Comparison of ENCODE assay signal across 24 cellular contexts in genomic region chr9:20186823-20187222, GRCh38.
DNase-seq lines count a peak whose midpoint lies in the region; ATAC-seq, FAIRE-seq and TF ChIP-seq lines count a peak whose summit lies in the region.
"Had no signal": no experiment of that assay in that cellular context is flagged by ENCODE, and none has a peak within 500 bp of the region (broad histone marks: within the 10 kb centered on the region; RNA-seq: fewer than 3 reads in every experiment).

No MANE protein-coding gene starts in this region.

- no peaks in the 10 kb centered on the region for H3K27me3 Mint-ChIP-seq in activated CD4-positive, alpha-beta T cell treated with anti-CD3 and anti-CD28 coated beads, Interleukin-2, amount 10 ng/mL, durations not matched to agents 24 days and 14 days
- H3K27me3 Mint-ChIP-seq: CD4-positive, alpha-beta memory T cell had no signal

- H3K4me3 Mint-ChIP-seq in activated CD4-positive, alpha-beta T cell treated with anti-CD3 and anti-CD28 coated beads, Interleukin-2, amount 10 ng/mL, durations not matched to agents 24 days and 14 days = no peak overlapping the region
- H3K4me3 Mint-ChIP-seq: CD14-positive monocyte; CD4-positive, alpha-beta memory T cell; CD4-positive, CD25-positive, alpha-beta regulatory T cell; CD8-positive, alpha-beta memory T cell had no signal

- TF ChIP-seq POLR2A in A549 (IDR thresholded peaks at IDR 0.05; ENCODE audit: low read length) (no peak), suprapubic skin (IDR thresholded peaks at IDR 0.05) (no peak)

- CTCF ChIA-PET in A549 (lab: Yijun Ruan, JAX) = no interaction called here

- no peak overlapping the region for H3K27ac Mint-ChIP-seq in activated CD4-positive, alpha-beta T cell treated with anti-CD3 and anti-CD28 coated beads, Interleukin-2, amount 10 ng/mL, durations not matched to agents 24 days and 14 days
- H3K27ac Mint-ChIP-seq: CD14-positive monocyte; CD8-positive, alpha-beta memory T cell had no signal

- POLR2A ChIA-PET in A549 (lab: Yijun Ruan, JAX) = no interaction called here

- no peaks in the 10 kb centered on the region for H3K9me2 ChIP-seq in Karpas-422 (replicated peaks; ENCODE audit: insufficient read depth, low read length)

- H3K27me3 ChIP-seq in BLaER1 (no peaks in the 10 kb centered on the region), Karpas-422 (ENCODE audit: low read length) (no peaks in the 10 kb centered on the region), suprapubic skin (no peaks in the 10 kb centered on the region)

- H3K9me3 Mint-ChIP-seq in activated CD4-positive, alpha-beta T cell treated with anti-CD3 and anti-CD28 coated beads, Interleukin-2, amount 10 ng/mL, durations not matched to agents 24 days and 14 days = peaks cover 27% of the 10 kb centered on the region

- no peak for TF ChIP-seq RAD21 in A549 (conservative IDR thresholded peaks at IDR 0.05 in 1 of 2, IDR thresholded peaks at IDR 0.05 in 1 of 2)

- H3K4me1 ChIP-seq in A549 (no peaks in the 10 kb centered on the region), BLaER1 (peaks cover 13% of the 10 kb centered on the region), Karpas-422 (ENCODE audit: low read length) (peaks cover 18% of the 10 kb centered on the region), suprapubic skin (no peaks in the 10 kb centered on the region)

- peaks cover under 1% of the 10 kb centered on the region for H3K4me1 Mint-ChIP-seq in activated CD4-positive, alpha-beta T cell treated with anti-CD3 and anti-CD28 coated beads, Interleukin-2, amount 10 ng/mL, durations not matched to agents 24 days and 14 days
- H3K4me1 Mint-ChIP-seq: CD14-positive monocyte had no signal

- H3K36me3 Mint-ChIP-seq in activated CD4-positive, alpha-beta T cell treated with anti-CD3 and anti-CD28 coated beads, Interleukin-2, amount 10 ng/mL, durations not matched to agents 24 days and 14 days (ENCODE audit: low read depth) = no peaks in the 10 kb centered on the region
- H3K36me3 Mint-ChIP-seq: CD14-positive monocyte; CD4-positive, alpha-beta memory T cell had no signal

- H3K36me3 ChIP-seq in BLaER1 (no peaks in the 10 kb centered on the region), Karpas-422 (ENCODE audit: insufficient read depth, low read length) (no peaks in the 10 kb centered on the region), suprapubic skin (no peaks in the 10 kb centered on the region)

- H3K4me3 ChIP-seq in A549 (no peak overlapping the region), BLaER1 (no peak overlapping the region), Karpas-422 (ENCODE audit: low read length) (no peak overlapping the region), foreskin fibroblast (ENCODE audit: low read depth in 1 of 2, low read length in 2 of 2) (no peak overlapping the region), suprapubic skin (no peak overlapping the region)
- H3K4me3 ChIP-seq: GM12878 had no signal

- no peaks in the 10 kb centered on the region for H3K9me3 ChIP-seq in A549
- no peaks in the 10 kb centered on the region for H3K9me3 ChIP-seq in BLaER1
- no peaks in the 10 kb centered on the region for H3K9me3 ChIP-seq in Karpas-422 (ENCODE audit: low read length)
- no peaks in the 10 kb centered on the region for H3K9me3 ChIP-seq in suprapubic skin

- H3K27ac ChIP-seq in A549 = no peak overlapping the region
- no peak overlapping the region for H3K27ac ChIP-seq in BLaER1
- peak overlapping the region; percentile 36; the same call in 1 of the 2 replicates for H3K27ac ChIP-seq in Karpas-422 (ENCODE audit: low read length)
- H3K27ac ChIP-seq in suprapubic skin = no peak overlapping the region
- H3K27ac ChIP-seq: 22Rv1 had no signal

- intact Hi-C loops in activated CD4-positive, alpha-beta T cell treated with anti-CD3 and anti-CD28 coated beads, Interleukin-2, amount 10 ng/mL, durations not matched to agents 24 days and 14 days (cut with micrococcal nuclease) = no loop called here

- TF ChIP-seq EP300 in A549 (IDR thresholded peaks at IDR 0.05) = no peak
- TF ChIP-seq EP300 in suprapubic skin (IDR thresholded peaks at IDR 0.05) = no peak

- H3K4me2 ChIP-seq in A549 (no peak overlapping the region), BLaER1 (peak overlapping the region; percentile 17; the same call in 1 of the 2 replicates), Karpas-422 (ENCODE audit: low read depth, low read length, poor library complexity, severe bottlenecking) (peak overlapping the region; percentile 48)

- H4K20me1 ChIP-seq in BLaER1 (no peaks in the 10 kb centered on the region), Karpas-422 (ENCODE audit: insufficient read depth, low read depth, low read length) (no peaks in the 10 kb centered on the region)

- no peaks in the 10 kb centered on the region for H3K79me2 ChIP-seq in Karpas-422 (ENCODE audit: low read length)

- no peak for ATAC-seq in A549
- ATAC-seq: GM12878 had no signal

- TF ChIP-seq CTCF in A549 (IDR thresholded peaks at IDR 0.05) = no peak
- no peak for TF ChIP-seq CTCF in foreskin fibroblast (IDR thresholded peaks at IDR 0.05; ENCODE audit: low read depth, low read length)
- TF ChIP-seq CTCF in suprapubic skin (IDR thresholded peaks at IDR 0.05) = no peak

- DNase-seq in activated CD4-positive, alpha-beta T cell treated with anti-CD3 and anti-CD28 coated beads, Interleukin-2, amount 10 ng/mL, durations not matched to agents 24 days and 14 days = peak; percentile 26
- no peak for DNase-seq in activated CD4-positive, alpha-beta T cell treated with anti-CD3 and anti-CD28 coated beads for 1 hour
- DNase-seq in A549 (ENCODE audit: low read depth in 1 of 2, low spot score in 1 of 2) (no peak), Karpas-422 (no peak), foreskin fibroblast (no peak), suprapubic skin (ENCODE audit: low spot score in 2 of 2) (no peak)
- DNase-seq: ACHN; CD4-positive, alpha-beta memory T cell; CD4-positive, CD25-positive, alpha-beta regulatory T cell; CD8-positive, alpha-beta memory T cell; COR-L47; DMS 273 treated with DMSO at 0.1 percent for 48 hours; DMS153; DMS53; DMS79; DND-41; EL; GDM1 had no signal

- no peak for FAIRE-seq in A549 (lab: Jason Lieb, UNC)
- FAIRE-seq: GM12878, GM12892, GM18507 had no signal

- H3K9ac ChIP-seq in BLaER1 (no peak overlapping the region), Karpas-422 (ENCODE audit: low read length) (no peak overlapping the region)

- H2AFZ ChIP-seq in Karpas-422 (ENCODE audit: low read length) = no peak overlapping the region

TF ChIP-seq in A549, 52 proteins besides CTCF, POLR2A, EP300 and RAD21:
- peak; percentile 73 for TF ChIP-seq MAFK (IDR thresholded peaks at IDR 0.05; ENCODE audit: partially characterized antibody)
- TF ChIP-seq SMC3 (IDR thresholded peaks at IDR 0.05) = no peak
